Comparison of ENCODE assay signal across 25 cellular contexts in genomic region chr4:87939978-87940690, GRCh38. TPM values are rescaled to one million over a fixed set of nuclear protein-coding genes. Genes with fewer than 3 reads are reported as not detected.
"Had no signal": no experiment of that assay in that cellular context is flagged by ENCODE, and none has a peak within 500 bp of the region (broad histone marks: within the 10 kb centered on the region; RNA-seq: fewer than 3 reads in every experiment).

No MANE protein-coding gene starts in this region.

- ATAC-seq: activated T-helper 17 cell treated with anti-CD3 and anti-CD28 coated beads, Interleukin-2, amount 50 U/mL, for 72 hours; T-helper 17 cell had no signal

- DNase-seq: activated CD4-positive, alpha-beta memory T cell treated with anti-CD3 and anti-CD28 coated beads for 36 hours; activated CD4-positive, alpha-beta T cell treated with anti-CD3 and anti-CD28 coated beads, Interleukin-2, amount 10 ng/mL, durations not matched to agents 7 days and 5 days; activated CD4-positive, CD25-positive, alpha-beta regulatory T cell; activated gamma-delta T cell; activated naive CD4-positive, alpha-beta T cell treated with anti-CD3 and anti-CD28 coated beads for 36 hours; activated T-cell treated with anti-CD3 and anti-CD28 coated beads for 4 hours; activated T-cell treated with anti-CD3 and anti-CD28 coated beads, Interleukin-2, amount 50 U/mL, for 48 hours; amygdala; KG1; NCI-H1092; NCI-H1417; NCI-H1930; NCI-H510A treated with DMSO at 0.1 percent for 48 hours; NCI-H69; NK-92 treated with Interleukin-12 subunit alpha and Interleukin-12 subunit beta, amount 100 ng/mL, for 24 hours; OCI-M1; SHP77; T-helper 17 cell; T-helper 9 cell had no signal

- FAIRE-seq: astrocyte, RCC 7860, TTC549 had no signal

RNA-seq across cellular contexts. Expression of gene SPP1, which starts 35.4 kb away (rescaled TPM):
- total RNA-seq: activated CD8-positive, alpha-beta memory T cell treated with anti-CD3 and anti-CD28 coated beads for 36 hours; activated naive CD4-positive, alpha-beta T cell treated with anti-CD3 and anti-CD28 coated beads for 36 hours; MCF 10A; T-helper 17 cell had no signal
